30 cellular contexts compared by ENCODE assay signal in genomic region chr3:28502555-28502954, GRCh38.
"Had no signal": no experiment of that assay in that cellular context is flagged by ENCODE, and none has a peak within 500 bp of the region (broad histone marks: within the 10 kb centered on the region; RNA-seq: fewer than 3 reads in every experiment).

No MANE protein-coding gene starts in this region.

- H3K27ac ChIP-seq: coronary artery, esophagus squamous epithelium, gastrocnemius medialis, prostate gland, right atrium auricular region, suprapubic skin, transverse colon, upper lobe of right lung, uterus had no signal

- H3K9me3 ChIP-seq: esophagus squamous epithelium, gastrocnemius medialis, mucosa of descending colon, prostate gland, right atrium auricular region, suprapubic skin, transverse colon, upper lobe of right lung, uterus had no signal

- H3K4me2 ChIP-seq: smooth muscle cell had no signal

- H3K4me1 Mint-ChIP-seq: memory B cell; mesothelial cell of epicardium; naive B cell; stimulated activated naive CD8-positive, alpha-beta T cell treated with anti-CD3 and anti-CD28 coated beads, Interleukin-15, amount 100 ng/mL, for 72 hours had no signal

- H3K4me1 ChIP-seq: esophagus squamous epithelium, gastrocnemius medialis, prostate gland, right atrium auricular region, suprapubic skin, transverse colon, upper lobe of right lung, uterus had no signal

- H3K4me3 Mint-ChIP-seq: memory B cell; mesothelial cell of epicardium; naive B cell; natural killer cell treated with Interleukin-12 subunit alpha and Interleukin-12 subunit beta and Interleukin-15 and Interleukin-18, amount 100 ng/mL, for 72 hours; stimulated activated naive CD8-positive, alpha-beta T cell treated with anti-CD3 and anti-CD28 coated beads, Interleukin-15, amount 100 ng/mL, for 72 hours had no signal

- H3K27me3 Mint-ChIP-seq: memory B cell; naive B cell; natural killer cell treated with Interleukin-12 subunit alpha and Interleukin-12 subunit beta and Interleukin-15 and Interleukin-18, amount 100 ng/mL, for 72 hours; stimulated activated naive CD8-positive, alpha-beta T cell treated with anti-CD3 and anti-CD28 coated beads, Interleukin-15, amount 100 ng/mL, for 72 hours had no signal

- H3K4me3 ChIP-seq: coronary artery, esophagus squamous epithelium, gastrocnemius medialis, lung, mucosa of descending colon, prostate gland, right atrium auricular region, smooth muscle cell, suprapubic skin, transverse colon, upper lobe of right lung, uterus had no signal

- H3K36me3 ChIP-seq: esophagus squamous epithelium, gastrocnemius medialis, prostate gland, right atrium auricular region, suprapubic skin, transverse colon, upper lobe of right lung, uterus had no signal

- H3K27me3 ChIP-seq: esophagus squamous epithelium, gastrocnemius medialis, right atrium auricular region, suprapubic skin, transverse colon, upper lobe of right lung, uterus had no signal

- H3K9me3 Mint-ChIP-seq: memory B cell; mesothelial cell of epicardium; natural killer cell treated with Interleukin-12 subunit alpha and Interleukin-12 subunit beta and Interleukin-15 and Interleukin-18, amount 100 ng/mL, for 72 hours; stimulated activated naive CD8-positive, alpha-beta T cell treated with anti-CD3 and anti-CD28 coated beads, Interleukin-15, amount 100 ng/mL, for 72 hours had no signal

- H3K36me3 Mint-ChIP-seq: memory B cell; mesothelial cell of epicardium; naive B cell; natural killer cell treated with Interleukin-12 subunit alpha and Interleukin-12 subunit beta and Interleukin-15 and Interleukin-18, amount 100 ng/mL, for 72 hours had no signal

- ATAC-seq: gastrocnemius medialis; left lobe of liver; mucosa of descending colon; natural killer cell treated with Interleukin-12 subunit alpha and Interleukin-12 subunit beta and Interleukin-15 and Interleukin-18, amount 100 ng/mL, for 72 hours; sciatic nerve; stimulated activated naive CD8-positive, alpha-beta T cell treated with anti-CD3 and anti-CD28 coated beads, Interleukin-15, amount 100 ng/mL, for 72 hours; upper lobe of right lung had no signal

- H3K27ac Mint-ChIP-seq: memory B cell; mesothelial cell of epicardium; naive B cell; natural killer cell treated with Interleukin-12 subunit alpha and Interleukin-12 subunit beta and Interleukin-15 and Interleukin-18, amount 100 ng/mL, for 72 hours; stimulated activated naive CD8-positive, alpha-beta T cell treated with anti-CD3 and anti-CD28 coated beads, Interleukin-15, amount 100 ng/mL, for 72 hours had no signal

- DNase-seq: dermis blood vessel endothelial cell; effector memory CD4-positive, alpha-beta T cell; erythroblast; esophagus squamous epithelium; gastrocnemius medialis; head of caudate nucleus; kidney; mucosa of descending colon; naive B cell; nucleus accumbens; stimulated activated CD4-positive, alpha-beta T cell treated with anti-CD3 and anti-CD28 coated beads, Interleukin-12 subunit alpha, Interleukin-12 subunit beta, amount 100 ng/mL, for 4 hours; stimulated activated CD4-positive, alpha-beta T cell treated with anti-CD3 and anti-CD28 coated beads, Interleukin-1b, Interleukin-23, amount 100 ng/mL, for 48 hours; stimulated activated CD4-positive, alpha-beta T cell treated with anti-CD3 and anti-CD28 coated beads, Interleukin-4, amount 100 ng/mL, for 1 hour; stimulated activated CD8-positive, alpha-beta memory T cell treated with anti-CD3 and anti-CD28 coated beads, Interleukin-4, amount 100 ng/mL, for 48 hours; stimulated activated naive CD4-positive, alpha-beta T cell; stimulated activated naive CD8-positive, alpha-beta T cell treated with anti-CD3 and anti-CD28 coated beads, Interleukin-15, amount 100 ng/mL, for 72 hours; transverse colon; upper lobe of right lung; uterus had no signal
